ENCODE assay signal across 10 cellular contexts in the genomic region with DNA sequence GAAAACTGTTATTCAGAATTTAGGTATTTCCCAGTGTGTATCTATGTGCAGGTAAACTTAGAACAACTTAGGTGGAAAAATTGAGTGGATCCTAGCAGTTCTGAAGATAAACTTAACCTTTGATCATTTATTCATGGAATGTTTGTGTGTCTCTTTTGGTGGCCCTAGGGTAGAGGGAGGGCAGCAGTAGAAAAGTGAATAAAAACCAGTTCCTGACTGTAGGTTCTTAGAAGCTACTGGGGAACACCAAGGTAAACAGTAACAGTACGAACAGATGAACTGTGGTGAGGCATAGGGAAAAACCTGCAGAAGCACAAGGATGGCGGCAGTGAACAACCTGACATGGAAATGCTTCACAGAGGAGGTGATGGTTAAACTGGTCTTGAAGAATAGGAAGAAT. TPM values are rescaled to one million over a fixed set of nuclear protein-coding genes. Genes with fewer than 3 reads are reported as not detected.
DNase-seq lines count a peak whose midpoint lies in the region; ATAC-seq, FAIRE-seq and TF ChIP-seq lines count a peak whose summit lies in the region.
"Had no signal": no experiment of that assay in that cellular context is flagged by ENCODE, and none has a peak within 500 bp of the region (broad histone marks: within the 10 kb centered on the region; RNA-seq: fewer than 3 reads in every experiment).

No MANE protein-coding gene starts in this region.

- no peaks in the 10 kb centered on the region for H3K9me3 Mint-ChIP-seq in activated T-cell treated with anti-CD3 and anti-CD28 coated beads, Interleukin-2, amount 50 U/mL, for 72 hours
- H3K9me3 Mint-ChIP-seq in WTC11, result no peaks in the 10 kb centered on the region
- H3K9me3 Mint-ChIP-seq: GM23338 had no signal

- peak overlapping the region; percentile 86 for H3K4me2 ChIP-seq in GM12878 (ENCODE audit: control insufficient read depth, insufficient read depth)
- H3K4me2 ChIP-seq: GM23338 had no signal

- TF ChIP-seq CTCF in GM12878 (IDR thresholded peaks at IDR 0.05 in 2 of 3, conservative IDR thresholded peaks at IDR 0.05 in 1 of 3; ENCODE audit: control insufficient read depth in 2 of 3, extremely low read depth in 1 of 3, insufficient read depth in 1 of 3, low read depth in 3 of 3, low read length in 3 of 3), result no peak
- TF ChIP-seq CTCF in tibial artery (IDR thresholded peaks at IDR 0.05), result no peak
- no peak for TF ChIP-seq CTCF in WTC11 (IDR thresholded peaks at IDR 0.05)

- H3K9ac ChIP-seq in GM12878 (ENCODE audit: control insufficient read depth, insufficient read depth, low read length), result peak overlapping the region; percentile 24; the same call in 1 of the 2 replicates

- H3K27ac ChIP-seq in GM12878 (ENCODE audit: control insufficient read depth, insufficient read depth), result peak overlapping the region; percentile 48; the same call in 1 of the 2 replicates
- H3K27ac ChIP-seq in mesodermal cell (ENCODE audit: low read depth, low read length, severe bottlenecking), result no peak overlapping the region
- H3K27ac ChIP-seq in tibial artery, result peak overlapping the region in 1 of 2 donors; percentile 68

- SMC1A ChIA-PET in GM12878 (lab: Charles Lee; ENCODE audit: uncharacterized antibody, unreplicated experiment), result interaction anchor here (1.0 to 1.4 kb wide), 2 partner anchors 9 to 75 kb away, joined by 3 read pairs; no protein-coding TSS in a partner anchor

- TF ChIP-seq RAD21 in GM12878 (IDR thresholded peaks at IDR 0.05; ENCODE audit: insufficient read depth, low read depth, low read length), result no peak

- DNase-seq in activated T-cell treated with anti-CD3 and anti-CD28 coated beads, Interleukin-2, amount 50 U/mL, for 72 hours, result no peak
- no peak for DNase-seq in activated T-cell treated with anti-CD3 and anti-CD28 coated beads, Interleukin-2, amount 50 U/mL, for 1 hour
- no peak for DNase-seq in GM12878 (ENCODE audit: low read depth, low spot score)
- DNase-seq in tibial artery, result no peak
- no peak for DNase-seq in WTC11 (ENCODE audit: low spot score)
- DNase-seq: NCI-H1930 had no signal

- H3K9me3 ChIP-seq in GM12878 (replicated peaks; ENCODE audit: control insufficient read depth, insufficient read depth, low read length) (no peaks in the 10 kb centered on the region), mesodermal cell (ENCODE audit: control insufficient read depth, low read length) (no peaks in the 10 kb centered on the region), tibial artery (no peaks in the 10 kb centered on the region)

- peak overlapping the region; percentile 82 to 90 for H3K4me3 Mint-ChIP-seq in activated T-cell treated with anti-CD3 and anti-CD28 coated beads, Interleukin-2, amount 50 U/mL, for 72 hours
- no peak overlapping the region for H3K4me3 Mint-ChIP-seq in WTC11
- H3K4me3 Mint-ChIP-seq: GM23338 had no signal

- H3K27ac Mint-ChIP-seq in activated T-cell treated with anti-CD3 and anti-CD28 coated beads, Interleukin-2, amount 50 U/mL, for 72 hours, result peak overlapping the region; percentile 96
- no peak overlapping the region for H3K27ac Mint-ChIP-seq in WTC11
- H3K27ac Mint-ChIP-seq: GM23338 had no signal

- peak; percentile 78 for FAIRE-seq in GM12878 (lab: Jason Lieb, UNC)

- CTCF ChIA-PET in GM12878 (lab: Yijun Ruan, JAX), result no interaction called here
- CTCF ChIA-PET in WTC11 (lab: Charles Lee), result no interaction called here

- peaks cover 0 to 8% of the 10 kb centered on the region in 2 experiments; a peak in 1 of 4 replicates for H3K36me3 ChIP-seq in GM12878 (ENCODE audit: control insufficient read depth in 2 of 2, insufficient read depth in 2 of 2, low read length in 1 of 2)
- peaks cover 14% of the 10 kb centered on the region for H3K36me3 ChIP-seq in mesodermal cell (ENCODE audit: control insufficient read depth, insufficient read depth, low read length)
- H3K36me3 ChIP-seq in tibial artery, result no peaks in the 10 kb centered on the region

- peak overlapping the region; percentile 82 for H3K4me3 ChIP-seq in GM12878
- H3K4me3 ChIP-seq in mesodermal cell (ENCODE audit: extremely low read depth, insufficient read depth, low read length, poor library complexity, severe bottlenecking), result peak overlapping the region; percentile 6
- peak overlapping the region; percentile 62 to 66 for H3K4me3 ChIP-seq in tibial artery
- H3K4me3 ChIP-seq: GM23338 had no signal

- intact Hi-C loops in GM12878 (cut with micrococcal nuclease; ENCODE audit: unreplicated experiment) (no loop called here), tibial artery (cut with DNase I; ENCODE audit: low total_unique reads) (no loop called here)

- H3K27me3 Mint-ChIP-seq in activated T-cell treated with anti-CD3 and anti-CD28 coated beads, Interleukin-2, amount 50 U/mL, for 72 hours (ENCODE audit: low read depth), result no peaks in the 10 kb centered on the region
- H3K27me3 Mint-ChIP-seq in WTC11 (ENCODE audit: low read depth), result peaks cover 3% of the 10 kb centered on the region; the same call in 1 of the 2 replicates

- no peak for TF ChIP-seq POLR2A in GM12878 (IDR thresholded peaks at IDR 0.05; ENCODE audit: low read depth, low read length)

- H4K20me1 ChIP-seq in GM12878 (ENCODE audit: control insufficient read depth, insufficient read depth), result no peaks in the 10 kb centered on the region

- WGBS in GM12878 (ENCODE audit: insufficient coverage, insufficient replicate concordance, low lambda C conversion rate, missing lambda C conversion rate), result 89% methylated on average over 2 of the region's 2 CpGs
- WGBS in mesodermal cell (ENCODE audit: insufficient coverage in 2 of 2), 2 experiments, result 95 to 97% methylated on average over 2 of the region's 2 CpGs

- RAD21 ChIA-PET in GM12878 (lab: Charles Lee; ENCODE audit: unreplicated experiment), result interaction anchor here (1.0 kb wide), 1 partner anchor 8 kb away, joined by 3 read pairs; no protein-coding TSS in a partner anchor

- H3K4me1 ChIP-seq in GM12878 (ENCODE audit: control insufficient read depth, insufficient read depth, low read length), result peaks cover 14% of the 10 kb centered on the region
- H3K4me1 ChIP-seq in mesodermal cell (ENCODE audit: control insufficient read depth, insufficient read depth, low read length, poor library complexity, severe bottlenecking), result peaks cover 10% of the 10 kb centered on the region
- peaks cover 0 to 55% (median 23%) of the 10 kb centered on the region in 4 donors for H3K4me1 ChIP-seq in tibial artery

- H3K79me2 ChIP-seq in GM12878 (ENCODE audit: control insufficient read depth, insufficient read depth, low read length), result peaks cover 59% of the 10 kb centered on the region

- POLR2A ChIA-PET in GM12878 (lab: Charles Lee) (no interaction called here), WTC11 (lab: Charles Lee) (no interaction called here)

- H3K27me3 ChIP-seq in GM12878 (replicated peaks in 1 of 2; ENCODE audit: control insufficient read depth in 2 of 2, insufficient read depth in 2 of 2, low read length in 1 of 2) (no peaks in the 10 kb centered on the region), tibial artery (no peaks in the 10 kb centered on the region)

- ATAC-seq in activated T-cell treated with anti-CD3 and anti-CD28 coated beads, Interleukin-2, amount 50 U/mL, for 72 hours (replicated peaks in 1 of 2), result no peak
- ATAC-seq in GM12878 (no peak), GM18502 (IDR thresholded peaks at IDR 0.05; ENCODE audit: poor library complexity, unreplicated experiment) (no peak), GM19467 (IDR thresholded peaks at IDR 0.05; ENCODE audit: unreplicated experiment) (no peak), WTC11 (no peak)
- ATAC-seq: GM23338 had no signal

- peaks cover 67% of the 10 kb centered on the region for H3K4me1 Mint-ChIP-seq in activated T-cell treated with anti-CD3 and anti-CD28 coated beads, Interleukin-2, amount 50 U/mL, for 72 hours (ENCODE audit: low read depth)
- peaks cover 46% of the 10 kb centered on the region for H3K4me1 Mint-ChIP-seq in WTC11

- peaks cover 2 to 4% of the 10 kb centered on the region in 2 donors for H3K36me3 Mint-ChIP-seq in activated T-cell treated with anti-CD3 and anti-CD28 coated beads, Interleukin-2, amount 50 U/mL, for 72 hours (ENCODE audit: insufficient read depth in 2 of 2)
- no peaks in the 10 kb centered on the region for H3K36me3 Mint-ChIP-seq in WTC11

- in situ Hi-C loops in GM12878 (cut with MboI), result no loop called here

- H2AFZ ChIP-seq in GM12878 (ENCODE audit: control insufficient read depth, low read depth, low read length), result no peak overlapping the region
- H2AFZ ChIP-seq: GM23338 had no signal

- TF ChIP-seq EP300 in GM12878 (IDR thresholded peaks at IDR 0.05; ENCODE audit: borderline replicate concordance in 1 of 2, control insufficient read depth in 1 of 2, low read depth in 2 of 2, low read length in 2 of 2), result no peak

- BruUV-seq in GM12878 (replicated peaks; lab: Mats Ljungman, UMichigan), result no TSS peak

TF ChIP-seq in GM12878, 131 proteins besides CTCF, POLR2A, EP300 and RAD21 (continues in another document):
- TF ChIP-seq RUNX3 (IDR thresholded peaks at IDR 0.05; ENCODE audit: low read length), result no peak
- TF ChIP-seq PML (IDR thresholded peaks at IDR 0.05; ENCODE audit: low read length), result no peak

RNA-seq across cellular contexts. Expression of a gene that starts 2.5 kb away (rescaled TPM):
- 10 to 100 TPM; 32.9 to 37.8 TPM for total RNA-seq in activated T-cell treated with anti-CD3 and anti-CD28 coated beads, Interleukin-2, amount 50 U/mL, for 72 hours
- total RNA-seq in GM12878 (2013; cell fraction: nucleolus; rRNA removed), result 34.1 and 35.4 TPM in 2 replicates
- total RNA-seq in GM12878 (2014; rRNA removed), result 10.8 and 13.5 TPM in 2 replicates
- total RNA-seq in GM12878 (2014; rRNA removed; fragmentation: Illumina TruSeq; extraction: Trizol), result 11.6 and 12.1 TPM in 2 replicates
- total RNA-seq in GM12878 (2021), result 10.8 and 11.4 TPM in 2 replicates
- 3.6 TPM for polyA plus RNA-seq in GM12878 (2011; ENCODE audit: low read depth)
- 9.9 and 14.0 TPM in 2 replicates for polyA plus RNA-seq in GM12878 (2011; rRNA removed)
- 5.5 and 6.0 TPM in 2 replicates for polyA plus RNA-seq in GM12878 (2011; cell fraction: cytosol; rRNA removed)
- polyA plus RNA-seq in GM12878 (2011; cell fraction: nucleus; rRNA removed), result 9.4 and 10.8 TPM in 2 replicates
- polyA plus RNA-seq in GM12878 (2012), result 4.9 and 5.4 TPM in 2 replicates
- polyA plus RNA-seq in GM12878 (2014; fragmentation: Illumina TruSeq; extraction: Trizol), result 8.2 and 10.1 TPM in 2 replicates
- polyA plus RNA-seq in GM12878 (2014; fragmentation: Nextera tagmentation; extraction: Ambion mirVana), result 1 to 10 TPM; 1.6 to 2.2 TPM
- polyA plus RNA-seq in GM12878 (2014; rRNA removed), result 6.2 and 7.7 TPM in 2 replicates
- polyA plus RNA-seq in GM12878 (2016; fragmentation: Nextera tagmentation; extraction: Ambion mirVana), result 1 to 10 TPM; 5.5 to 7.0 TPM
- polyA minus RNA-seq in GM12878 (2011; rRNA and poly(A)+ RNA removed), result 25.1 and 32.6 TPM in 2 replicates
- 8.5 and 11.8 TPM in 2 replicates for polyA minus RNA-seq in GM12878 (2011; cell fraction: cytosol; rRNA and poly(A)+ RNA removed)
- polyA minus RNA-seq in GM12878 (2011; cell fraction: nucleus; rRNA and poly(A)+ RNA removed), result 9.2 and 11.8 TPM in 2 replicates
- polyA plus RNA-seq in mesodermal cell (2013, experiment 1 of 2), result 24.4 TPM
- 19.1 TPM for polyA plus RNA-seq in mesodermal cell (2013, experiment 2 of 2)
- 10.3 to 11.8 TPM (median 10.5 TPM) in 3 replicates for total RNA-seq in WTC11 (2021)

Comparison
In these comparisons a context has a peak if more than half of its experiments do, and no peak if none do; other contexts are left out.
1. H3K4me3 ChIP-seq: peak in every context shown above with its lines; median percentile 82 in GM12878; 64 in tibial artery; 6 in mesodermal cell.